Comparison of ENCODE assay signal across 10 cellular contexts in the genomic region with DNA sequence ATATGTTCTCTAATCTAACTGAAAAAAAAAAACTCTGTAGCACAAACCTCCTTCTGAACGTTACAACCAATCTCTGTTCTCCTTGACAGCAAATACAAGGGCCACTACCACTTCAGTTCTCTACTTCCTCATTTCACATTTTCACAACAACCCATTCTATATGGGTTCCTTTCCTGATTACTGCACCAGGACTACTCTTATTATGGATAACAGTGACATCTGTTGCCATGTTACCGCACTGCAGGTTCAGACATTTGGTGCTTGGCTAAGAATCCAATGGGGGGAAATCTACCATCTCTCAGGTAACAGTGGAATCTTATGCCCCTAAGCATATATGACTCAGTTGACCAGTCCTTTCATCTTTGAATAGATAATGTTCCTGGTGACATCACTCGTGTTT. TPM values are rescaled to one million over a fixed set of nuclear protein-coding genes. Genes with fewer than 3 reads are reported as not detected.
DNase-seq lines count a peak whose midpoint lies in the region; ATAC-seq and TF ChIP-seq lines count a peak whose summit lies in the region.
"Had no signal": no experiment of that assay in that cellular context is flagged by ENCODE, and none has a peak within 500 bp of the region (broad histone marks: within the 10 kb centered on the region; RNA-seq: fewer than 3 reads in every experiment).

No MANE protein-coding gene starts in this region.

- peak; percentile 44 for TF ChIP-seq CTCF in AG09309 (IDR thresholded peaks at IDR 0.05; ENCODE audit: control insufficient read depth, insufficient read depth, low read depth, low read length, missing control alignments)
- TF ChIP-seq CTCF in GM12864 (IDR thresholded peaks at IDR 0.05; ENCODE audit: low read depth, low read length, missing control alignments) = peak; percentile 7
- TF ChIP-seq CTCF in foreskin keratinocyte (conservative IDR thresholded peaks at IDR 0.05) = peak; percentile 67

- H3K9me3 Mint-ChIP-seq in activated naive CD4-positive, alpha-beta T cell treated with anti-CD3 and anti-CD28 coated beads, Interleukin-2, amount 10 ng/mL, durations not matched to agents 7 days and 5 days = peaks cover 5% of the 10 kb centered on the region

- no peak overlapping the region for H3K4me3 Mint-ChIP-seq in activated naive CD4-positive, alpha-beta T cell treated with anti-CD3 and anti-CD28 coated beads, Interleukin-2, amount 10 ng/mL, durations not matched to agents 7 days and 5 days
- H3K4me3 Mint-ChIP-seq: brain had no signal

- H3K27ac ChIP-seq in foreskin keratinocyte = no peak overlapping the region

- no peaks in the 10 kb centered on the region for H3K4me1 Mint-ChIP-seq in activated naive CD4-positive, alpha-beta T cell treated with anti-CD3 and anti-CD28 coated beads, Interleukin-2, amount 10 ng/mL, durations not matched to agents 7 days and 5 days
- H3K4me1 Mint-ChIP-seq: brain had no signal

- DNase-seq in AG09309 (ENCODE audit: low read depth) (no peak), GM12864 (ENCODE audit: low read depth) (no peak), RKO (ENCODE audit: low spot score) (peak; percentile 62), foreskin keratinocyte (peak in 1 of 2 donors; percentile 30), pons (ENCODE audit: low spot score) (no peak), NCI-H1930 (lab: John Stamatoyannopoulos, UW) (no peak)
- DNase-seq in activated naive CD4-positive, alpha-beta T cell treated with anti-CD3 and anti-CD28 coated beads, Interleukin-2, amount 10 ng/mL, durations not matched to agents 7 days and 5 days = no peak
- DNase-seq: midbrain had no signal

- peak; percentile 50 for ATAC-seq in foreskin keratinocyte
- no peak for ATAC-seq in GM18909 (IDR thresholded peaks at IDR 0.05; ENCODE audit: poor library complexity, unreplicated experiment)

- no peaks in the 10 kb centered on the region for H3K27me3 ChIP-seq in foreskin keratinocyte

- peaks cover 4% of the 10 kb centered on the region for H3K27me3 Mint-ChIP-seq in activated naive CD4-positive, alpha-beta T cell treated with anti-CD3 and anti-CD28 coated beads, Interleukin-2, amount 10 ng/mL, durations not matched to agents 7 days and 5 days

- H3K27ac Mint-ChIP-seq in activated naive CD4-positive, alpha-beta T cell treated with anti-CD3 and anti-CD28 coated beads, Interleukin-2, amount 10 ng/mL, durations not matched to agents 7 days and 5 days = no peak overlapping the region
- H3K27ac Mint-ChIP-seq: brain had no signal

- H3K36me3 Mint-ChIP-seq in activated naive CD4-positive, alpha-beta T cell treated with anti-CD3 and anti-CD28 coated beads, Interleukin-2, amount 10 ng/mL, durations not matched to agents 7 days and 5 days = no peaks in the 10 kb centered on the region
- H3K36me3 Mint-ChIP-seq: brain had no signal

- CTCF ChIA-PET in activated naive CD4-positive, alpha-beta T cell treated with anti-CD3 and anti-CD28 coated beads, Interleukin-2, amount 10 ng/mL, durations not matched to agents 7 days and 5 days (lab: Charles Lee) = no interaction called here

- H3K4me3 ChIP-seq in AG09309 (ENCODE audit: control insufficient read depth, low read depth, low read length) = no peak overlapping the region
- H3K4me3 ChIP-seq in GM12864 (ENCODE audit: low read depth, low read length) = no peak overlapping the region

- H3K4me1 ChIP-seq in foreskin keratinocyte = no peaks in the 10 kb centered on the region

RNA-seq across cellular contexts. Expression of a gene that starts 11.6 kb away (rescaled TPM):
- total RNA-seq in foreskin keratinocyte = not detected in 2 replicates
- not detected in 2 replicates for polyA plus RNA-seq in foreskin keratinocyte

RNA-seq across cellular contexts. Expression of a gene that starts 22.4 kb away (rescaled TPM):
- not detected in 2 replicates for total RNA-seq in foreskin keratinocyte
- polyA plus RNA-seq in foreskin keratinocyte = not detected in 2 replicates

RNA-seq across cellular contexts. Expression of a gene that starts 31.7 kb away (rescaled TPM):
- 0.46 TPM in 1 of 2 replicates, not detected in the other for total RNA-seq in foreskin keratinocyte
- 0.40 TPM in 1 of 2 replicates, not detected in the other for polyA plus RNA-seq in foreskin keratinocyte

RNA-seq across cellular contexts. Expression of a gene that starts 59.6 kb away (rescaled TPM):
- not detected in 2 replicates for total RNA-seq in foreskin keratinocyte
- not detected in 2 replicates for polyA plus RNA-seq in foreskin keratinocyte

Comparison
In these comparisons a context has a peak if more than half of its experiments do, and no peak if none do; other contexts are left out.
1. CTCF ChIP-seq: peak in every context shown above with its lines; median percentile 67 in foreskin keratinocyte; 44 in AG09309; 7 in GM12864.